In genomic region chr9:124222918-124223720, GRCh38 we compare ENCODE assay signal across 9 cellular contexts. TPM values are rescaled to one million over a fixed set of nuclear protein-coding genes. Genes with fewer than 3 reads are reported as not detected.
DNase-seq lines count a peak whose midpoint lies in the region; ATAC-seq and TF ChIP-seq lines count a peak whose summit lies in the region.
"Had no signal": no experiment of that assay in that cellular context is flagged by ENCODE, and none has a peak within 500 bp of the region (broad histone marks: within the 10 kb centered on the region; RNA-seq: fewer than 3 reads in every experiment).

No MANE protein-coding gene starts in this region.

- no TSS peak for BruUV-seq in Calu3 (replicated peaks; lab: Mats Ljungman, UMichigan)

- peaks cover 7% of the 10 kb centered on the region for H3K36me3 Mint-ChIP-seq in Calu3 (ENCODE audit: insufficient read depth, unreplicated experiment)
- no peaks in the 10 kb centered on the region for H3K36me3 Mint-ChIP-seq in naive thymus-derived CD4-positive, alpha-beta T cell
- H3K36me3 Mint-ChIP-seq in activated naive CD4-positive, alpha-beta T cell treated with anti-CD3 and anti-CD28 coated beads, Interleukin-2, amount 10 ng/mL, durations not matched to agents 7 days and 5 days = no peaks in the 10 kb centered on the region

- peak; percentile 64 for ATAC-seq in naive thymus-derived CD4-positive, alpha-beta T cell
- no peak for ATAC-seq in HG03457 (IDR thresholded peaks at IDR 0.05; ENCODE audit: unreplicated experiment)
- ATAC-seq: Panc1 had no signal

- no peaks in the 10 kb centered on the region for H3K36me3 ChIP-seq in naive thymus-derived CD4-positive, alpha-beta T cell (ENCODE audit: control insufficient read depth in 2 of 3, insufficient read depth in 3 of 3, low read length in 3 of 3)

- H3K4me3 ChIP-seq in dorsolateral prefrontal cortex = no peak overlapping the region
- H3K4me3 ChIP-seq in naive thymus-derived CD4-positive, alpha-beta T cell (ENCODE audit: low read length) = no peak overlapping the region

- peak overlapping the region; percentile 58 for H3K4me3 Mint-ChIP-seq in Calu3 (ENCODE audit: low read depth, unreplicated experiment)
- H3K4me3 Mint-ChIP-seq in naive thymus-derived CD4-positive, alpha-beta T cell = no peak overlapping the region
- H3K4me3 Mint-ChIP-seq in activated naive CD4-positive, alpha-beta T cell treated with anti-CD3 and anti-CD28 coated beads, Interleukin-2, amount 10 ng/mL, durations not matched to agents 7 days and 5 days = no peak overlapping the region

- peaks cover 51% of the 10 kb centered on the region for H3K4me1 Mint-ChIP-seq in Calu3 (ENCODE audit: low read depth, unreplicated experiment)
- peaks cover 0 to 26% (median 0%) of the 10 kb centered on the region in 7 donors for H3K4me1 Mint-ChIP-seq in naive thymus-derived CD4-positive, alpha-beta T cell
- peaks cover 30% of the 10 kb centered on the region for H3K4me1 Mint-ChIP-seq in activated naive CD4-positive, alpha-beta T cell treated with anti-CD3 and anti-CD28 coated beads, Interleukin-2, amount 10 ng/mL, durations not matched to agents 7 days and 5 days

- peak overlapping the region; percentile 68 for H3K27ac Mint-ChIP-seq in Calu3 (ENCODE audit: unreplicated experiment)
- H3K27ac Mint-ChIP-seq in naive thymus-derived CD4-positive, alpha-beta T cell = no peak overlapping the region
- H3K27ac Mint-ChIP-seq in activated naive CD4-positive, alpha-beta T cell treated with anti-CD3 and anti-CD28 coated beads, Interleukin-2, amount 10 ng/mL, durations not matched to agents 7 days and 5 days = no peak overlapping the region

- H3K27me3 Mint-ChIP-seq in Calu3 (ENCODE audit: unreplicated experiment) = no peaks in the 10 kb centered on the region
- H3K27me3 Mint-ChIP-seq in naive thymus-derived CD4-positive, alpha-beta T cell = peaks cover 0 to 19% (median 0%) of the 10 kb centered on the region in 5 donors
- H3K27me3 Mint-ChIP-seq in activated naive CD4-positive, alpha-beta T cell treated with anti-CD3 and anti-CD28 coated beads, Interleukin-2, amount 10 ng/mL, durations not matched to agents 7 days and 5 days = peaks cover 41% of the 10 kb centered on the region

- TF ChIP-seq CTCF in Calu3 (IDR thresholded peaks at IDR 0.05; ENCODE audit: unreplicated experiment) (no peak), dorsolateral prefrontal cortex (IDR thresholded peaks at IDR 0.05 in 54 of 56, conservative IDR thresholded peaks at IDR 0.05 in 2 of 56; ENCODE audit: low read depth in 1 of 56, partially characterized antibody in 56 of 56) (no peak)

- H3K9me3 Mint-ChIP-seq in Calu3 (ENCODE audit: low read depth, unreplicated experiment) = peaks cover 3% of the 10 kb centered on the region
- peaks cover 0 to 5% (median 0%) of the 10 kb centered on the region in 11 donors for H3K9me3 Mint-ChIP-seq in naive thymus-derived CD4-positive, alpha-beta T cell
- no peaks in the 10 kb centered on the region for H3K9me3 Mint-ChIP-seq in activated naive CD4-positive, alpha-beta T cell treated with anti-CD3 and anti-CD28 coated beads, Interleukin-2, amount 10 ng/mL, durations not matched to agents 7 days and 5 days

- peaks cover 0 to 12% of the 10 kb centered on the region in 2 donors for H3K4me1 ChIP-seq in naive thymus-derived CD4-positive, alpha-beta T cell (ENCODE audit: control insufficient read depth in 2 of 2, insufficient read depth in 2 of 2, low read length in 2 of 2)

- CTCF ChIA-PET in Calu3 (lab: Charles Lee) = no interaction called here
- CTCF ChIA-PET in naive thymus-derived CD4-positive, alpha-beta T cell (lab: Charles Lee) = no interaction called here
- CTCF ChIA-PET in activated naive CD4-positive, alpha-beta T cell treated with anti-CD3 and anti-CD28 coated beads, Interleukin-2, amount 10 ng/mL, durations not matched to agents 7 days and 5 days (lab: Charles Lee) = no interaction called here

- DNase-seq in Calu3 (peak; percentile 86), NCI-H1105 (lab: John Stamatoyannopoulos, UW) (peak; percentile 32), dorsolateral prefrontal cortex (peak in 9 of 10 donors; percentile 6 to 80 (median 57)), T1000 (lab: John Stamatoyannopoulos, UW) (no peak)
- no peak for DNase-seq in naive thymus-derived CD4-positive, alpha-beta T cell
- DNase-seq in stimulated activated naive CD4-positive, alpha-beta T cell (lab: John Stamatoyannopoulos, UW) = no peak
- DNase-seq in activated naive CD4-positive, alpha-beta T cell treated with anti-CD3 and anti-CD28 coated beads, Interleukin-2, amount 10 ng/mL, durations not matched to agents 7 days and 5 days = no peak

- H3K9me3 ChIP-seq in naive thymus-derived CD4-positive, alpha-beta T cell (ENCODE audit: control insufficient read depth in 2 of 3, low read length in 3 of 3) = no peaks in the 10 kb centered on the region

- no peak overlapping the region for H3K27ac ChIP-seq in dorsolateral prefrontal cortex
- no peak overlapping the region for H3K27ac ChIP-seq in naive thymus-derived CD4-positive, alpha-beta T cell (ENCODE audit: low read depth, low read length)

- H3K27me3 ChIP-seq in dorsolateral prefrontal cortex = peaks cover 0 to 2% (median 0%) of the 10 kb centered on the region in 45 donors
- H3K27me3 ChIP-seq in naive thymus-derived CD4-positive, alpha-beta T cell (ENCODE audit: control insufficient read depth in 2 of 2, insufficient read depth in 2 of 2, low read length in 2 of 2) = no peaks in the 10 kb centered on the region

- POLR2A ChIA-PET in naive thymus-derived CD4-positive, alpha-beta T cell (lab: Charles Lee) = no interaction called here

- intact Hi-C loops in Calu3 (cut with micrococcal nuclease; ENCODE audit: unreplicated experiment) (loop anchor here (1.0 kb wide), 1 partner anchor 36 kb away; no protein-coding TSS in a partner anchor), dorsolateral prefrontal cortex (cut with DNase I) (loop anchor here in 1 of 2 donors (5.0 kb wide), 2 partner anchors 34 to 74 kb away; partner anchors contain the start of gene NEK6)
- intact Hi-C loops in naive thymus-derived CD4-positive, alpha-beta T cell (cut with micrococcal nuclease) = no loop called here

RNA-seq across cellular contexts. Expression of gene NEK6, which starts 34.6 kb away (rescaled TPM):
- total RNA-seq in Calu3 (2022) = 42.2 and 43.0 TPM in 2 replicates
- 100 to 1,000 TPM in 3 of 120 experiments, 10 to 100 TPM in 117; 31.2 to 112 (median 51.6) TPM for total RNA-seq in dorsolateral prefrontal cortex
- total RNA-seq in naive thymus-derived CD4-positive, alpha-beta T cell = 10 to 100 TPM in 1 of 5 experiments, 1 to 10 TPM in 4; 1.9 to 32.8 (median 2.8) TPM
- under 1 TPM; 0.43 to 0.54 TPM for polyA plus RNA-seq in naive thymus-derived CD4-positive, alpha-beta T cell

Comparison
In these comparisons a context has a peak if more than half of its experiments do, and no peak if none do; other contexts are left out.
1. DNase-seq: peak in Calu3 (single experiment), NCI-H1105 (single experiment) and dorsolateral prefrontal cortex (9 of 10); none in naive thymus-derived CD4-positive, alpha-beta T cell (0 of 9), stimulated activated naive CD4-positive, alpha-beta T cell (0 of 6), T1000 (single experiment) and activated naive CD4-positive, alpha-beta T cell treated with anti-CD3 and anti-CD28 coated beads, Interleukin-2, amount 10 ng/mL, durations not matched to agents 7 days and 5 days (single experiment).